24 cellular contexts compared by ENCODE assay signal in the genomic region with DNA sequence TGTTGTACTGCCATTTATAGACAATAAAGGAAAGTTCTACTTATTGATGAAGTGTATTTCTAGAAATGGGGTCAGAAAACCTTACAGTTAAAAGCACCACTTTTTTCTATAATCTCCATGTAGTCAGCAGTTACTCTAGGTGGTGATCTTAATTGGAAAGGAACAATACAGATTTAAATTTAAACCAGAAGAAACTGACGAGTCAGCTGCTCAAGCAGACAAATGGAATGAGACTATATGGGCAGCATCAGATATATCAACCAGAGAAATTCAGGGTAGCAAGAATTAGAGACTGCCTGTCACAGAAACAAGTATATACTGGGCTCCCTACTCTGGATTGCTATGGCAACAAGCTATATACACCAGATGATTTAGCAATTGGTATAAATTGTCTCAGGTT.
"Had no signal": no experiment of that assay in that cellular context is flagged by ENCODE, and none has a peak within 500 bp of the region (broad histone marks: within the 10 kb centered on the region; RNA-seq: fewer than 3 reads in every experiment).

No MANE protein-coding gene starts in this region.

- H3K36me3 ChIP-seq: esophagus muscularis mucosa, left lung, ovary, spleen, tibial artery had no signal

- FAIRE-seq: endothelial cell of umbilical vein, frontal cortex had no signal

- H3K27ac ChIP-seq: coronary artery, esophagus muscularis mucosa, left lung, ovary, psoas muscle, skin epidermis, spleen, testis, tibial artery had no signal

- H3K4me3 ChIP-seq: coronary artery, esophagus muscularis mucosa, left lung, ovary, psoas muscle, skin epidermis, spleen, testis, tibial artery had no signal

- H3K9me3 ChIP-seq: esophagus muscularis mucosa, left lung, ovary, psoas muscle, spleen, testis, tibial artery had no signal

- H3K27me3 ChIP-seq: left lung, ovary, testis, tibial artery had no signal

- H3K4me1 ChIP-seq: esophagus muscularis mucosa, left lung, psoas muscle, spleen, testis, tibial artery had no signal

- DNase-seq: dermis blood vessel endothelial cell; effector memory CD4-positive, alpha-beta T cell; left cardiac atrium; left lung; mesendoderm; midbrain; naive thymus-derived CD8-positive, alpha-beta T cell; nephron progenitor cell; occipital lobe; ovary; posterior cingulate gyrus; psoas muscle; right cardiac atrium; spleen; stimulated activated CD4-positive, alpha-beta T cell treated with anti-CD3 and anti-CD28 coated beads, Interleukin-4, amount 100 ng/mL, for 4 hours; stimulated activated naive CD8-positive, alpha-beta T cell treated with anti-CD3 and anti-CD28 coated beads, Interleukin-15, Interleukin-2, amounts not matched to agents 100 U/mL and 50 U/mL, for 24 hours; substantia nigra; testis; tibial artery had no signal
